In genomic region chr11:12918667-12919066, GRCh38 we compare ENCODE assay signal across 25 cellular contexts.
DNase-seq lines count a peak whose midpoint lies in the region; ATAC-seq, FAIRE-seq and TF ChIP-seq lines count a peak whose summit lies in the region.
"Had no signal": no experiment of that assay in that cellular context is flagged by ENCODE, and none has a peak within 500 bp of the region (broad histone marks: within the 10 kb centered on the region; RNA-seq: fewer than 3 reads in every experiment).

No MANE protein-coding gene starts in this region.

- H3K9me1 ChIP-seq in IMR-90 (ENCODE audit: insufficient read depth, low read length): peaks cover 14% of the 10 kb centered on the region

- H3K27ac ChIP-seq in HepG2 (ENCODE audit: extremely low read length, insufficient read depth, low read length): no peak overlapping the region
- no peak overlapping the region for H3K27ac ChIP-seq in right lobe of liver
- H3K27ac ChIP-seq in IMR-90 (ENCODE audit: insufficient read depth, low read length): no peak overlapping the region
- H3K27ac ChIP-seq in H1 (ENCODE audit: low read depth, low read length): no peak overlapping the region
- H3K27ac ChIP-seq: 22Rv1, BLaER1 had no signal

- H3K79me2 ChIP-seq in HepG2 (ENCODE audit: insufficient read depth, low read length): no peaks in the 10 kb centered on the region
- H3K79me2 ChIP-seq in H1 (ENCODE audit: control insufficient read depth in 1 of 2, insufficient read depth in 2 of 2, low read length in 2 of 2): peaks cover 0 to 4% of the 10 kb centered on the region in 2 experiments; a peak in 1 of 4 replicates

- no peaks in the 10 kb centered on the region for H3K9me3 ChIP-seq in HepG2 (ENCODE audit: low read length)
- H3K9me3 ChIP-seq in right lobe of liver: no peaks in the 10 kb centered on the region
- H3K9me3 ChIP-seq in IMR-90 (ENCODE audit: control insufficient read depth, insufficient read depth, low read length): no peaks in the 10 kb centered on the region
- no peaks in the 10 kb centered on the region for H3K9me3 ChIP-seq in H1 (ENCODE audit: insufficient read depth in 2 of 2, low read depth in 1 of 2, low read length in 1 of 2)
- H3K9me3 ChIP-seq: BE2C, BLaER1 had no signal

- H2BK5ac ChIP-seq in IMR-90 (ENCODE audit: low read depth, low read length, poor library complexity, severe bottlenecking) (no peak overlapping the region), H1 (ENCODE audit: low read depth, low read length) (no peak overlapping the region)

- in situ Hi-C loops in HepG2 (cut with HindIII; ENCODE audit: extremely low pct_ligation_motif_present, low pct_unique_long_range_greater_than_20kb): no loop called here
- in situ Hi-C loops in IMR-90 (cut with MboI; ENCODE audit: low sequenced_read_pairs): no loop called here

- no peak overlapping the region for H3K4me3 ChIP-seq in HepG2 (replicated peaks in 1 of 3; ENCODE audit: insufficient read depth in 1 of 3, low read depth in 2 of 3, low read length in 3 of 3)
- no peak overlapping the region for H3K4me3 ChIP-seq in right lobe of liver
- no peak overlapping the region for H3K4me3 ChIP-seq in IMR-90 (ENCODE audit: insufficient read depth, low read depth, low read length)
- no peak overlapping the region for H3K4me3 ChIP-seq in H1 (ENCODE audit: extremely low read depth in 1 of 4, insufficient read depth in 2 of 4, low read depth in 3 of 4, low read length in 4 of 4)
- H3K4me3 ChIP-seq: BLaER1, GM12878 had no signal

- no peak for TF ChIP-seq CTCF in HepG2 (CRISPR knock-in tag; IDR thresholded peaks at IDR 0.05)
- TF ChIP-seq CTCF in right lobe of liver (IDR thresholded peaks at IDR 0.05): no peak
- no peak for TF ChIP-seq CTCF in IMR-90 (conservative IDR thresholded peaks at IDR 0.05; ENCODE audit: low read depth, low read length)
- no peak for TF ChIP-seq CTCF in H1 (IDR thresholded peaks at IDR 0.05; ENCODE audit: control extremely low read depth in 1 of 3, insufficient read depth in 1 of 3, low read depth in 1 of 3, low read length in 3 of 3)

- H3K4me2 ChIP-seq in HepG2 (ENCODE audit: low read depth, low read length) (no peak overlapping the region), IMR-90 (ENCODE audit: low read depth, low read length) (no peak overlapping the region), H1 (ENCODE audit: insufficient read depth in 1 of 2, low read depth in 2 of 2, low read length in 2 of 2) (no peak overlapping the region)
- H3K4me2 ChIP-seq: BLaER1 had no signal

- no peaks in the 10 kb centered on the region for H3K23me2 ChIP-seq in H1 (ENCODE audit: low read depth, low read length)

- H2AFZ ChIP-seq in HepG2 (ENCODE audit: low read length) (no peak overlapping the region), IMR-90 (replicated peaks; ENCODE audit: low read length, poor library complexity) (no peak overlapping the region), H1 (ENCODE audit: low read length) (no peak overlapping the region)

- H3K4me1 ChIP-seq in HepG2 (ENCODE audit: insufficient read depth, low read length) (no peaks in the 10 kb centered on the region), right lobe of liver (no peaks in the 10 kb centered on the region), IMR-90 (ENCODE audit: control insufficient read depth, insufficient read depth, low read length) (peaks cover 7% of the 10 kb centered on the region; the same call in 1 of the 2 replicates), H1 (replicated peaks in 1 of 4; ENCODE audit: control insufficient read depth in 3 of 4, insufficient read depth in 4 of 4, low read length in 3 of 4) (peaks cover 3 to 17% (median 10%) of the 10 kb centered on the region in 4 experiments)
- H3K4me1 ChIP-seq: BE2C, BLaER1 had no signal

- POLR2A ChIA-PET in HepG2 (lab: Yijun Ruan, JAX) (no interaction called here), IMR-90 (lab: Charles Lee; ENCODE audit: unreplicated experiment) (no interaction called here), H1 (lab: Charles Lee; ENCODE audit: partially characterized antibody) (no interaction called here)

- dilution Hi-C loops in IMR-90 (cut with HindIII; ENCODE audit: low sequenced_read_pairs, unreplicated experiment): no loop called here

- BruUV-seq in HepG2 (replicated peaks; lab: Mats Ljungman, UMichigan): no TSS peak
- BruUV-seq in IMR-90 (replicated peaks; lab: Mats Ljungman, UMichigan): no TSS peak

- H2AK5ac ChIP-seq in IMR-90 (ENCODE audit: low read depth, low read length) (no peak overlapping the region), H1 (ENCODE audit: low read depth, low read length) (no peak overlapping the region)

- H2BK20ac ChIP-seq in IMR-90 (ENCODE audit: low read depth, low read length) (no peak overlapping the region), H1 (ENCODE audit: low read length) (no peak overlapping the region)

- no peak overlapping the region for H2AK9ac ChIP-seq in IMR-90 (replicated peaks; ENCODE audit: low read depth, low read length, poor library complexity)

- no peak overlapping the region for H3K14ac ChIP-seq in IMR-90 (replicated peaks; ENCODE audit: low read depth, low read length)
- H3K14ac ChIP-seq in H1 (ENCODE audit: insufficient read length): no peak overlapping the region

- H3K4ac ChIP-seq in IMR-90 (ENCODE audit: low read depth, low read length) (no peak overlapping the region), H1 (replicated peaks; ENCODE audit: insufficient read length, low read depth, low read length) (no peak overlapping the region)

- H4K20me1 ChIP-seq in HepG2 (ENCODE audit: insufficient read depth, low read length): no peaks in the 10 kb centered on the region
- H4K20me1 ChIP-seq in IMR-90 (ENCODE audit: insufficient read depth, low read length): peaks cover 22% of the 10 kb centered on the region
- no peaks in the 10 kb centered on the region for H4K20me1 ChIP-seq in H1 (replicated peaks in 1 of 2; ENCODE audit: control insufficient read depth in 1 of 2, insufficient read depth in 2 of 2, low read length in 2 of 2)
- H4K20me1 ChIP-seq: BLaER1 had no signal

- FAIRE-seq in HepG2 (lab: Jason Lieb, UNC) (no peak), H1 (lab: Jason Lieb, UNC) (no peak)
- FAIRE-seq: GM12878, GM19239 had no signal

- TF ChIP-seq POLR2A in HepG2 (IDR thresholded peaks at IDR 0.05; ENCODE audit: insufficient read depth in 1 of 2, low read depth in 2 of 2, low read length in 2 of 2) (no peak), right lobe of liver (IDR thresholded peaks at IDR 0.05) (no peak), IMR-90 (IDR thresholded peaks at IDR 0.05; ENCODE audit: low read depth, low read length) (no peak), H1 (IDR thresholded peaks at IDR 0.05; ENCODE audit: control extremely low read depth in 1 of 2, low read depth in 2 of 2, low read length in 2 of 2) (no peak)

- WGBS in HepG2 (ENCODE audit: low lambda C conversion rate): 96% methylated on average over 4 of the region's 4 CpGs
- 91% methylated on average over 4 of the region's 4 CpGs for WGBS in right lobe of liver (ENCODE audit: insufficient coverage, low coverage, low lambda C conversion rate, missing lambda C conversion rate)
- WGBS in IMR-90 (ENCODE audit: extremely low coverage in 2 of 2, insufficient read length in 1 of 2), 2 experiments: no CpG with 5 or more reads among the region's 4 CpGs
- 90% methylated on average over 4 of the region's 4 CpGs; no CpG with 5 or more reads in 1 of the 2 experiments for WGBS in H1 (ENCODE audit: extremely low coverage in 1 of 2, insufficient coverage in 1 of 2, insufficient read length in 1 of 2, insufficient replicate concordance in 2 of 2, low coverage in 1 of 2, low lambda C conversion rate in 2 of 2, missing lambda C conversion rate in 1 of 2), 2 experiments

- H2BK15ac ChIP-seq in IMR-90 (ENCODE audit: low read depth, low read length) (no peak overlapping the region), H1 (ENCODE audit: low read length) (no peak overlapping the region)

- H3K23ac ChIP-seq in IMR-90 (ENCODE audit: low read depth, low read length) (no peak overlapping the region), H1 (ENCODE audit: insufficient read length) (no peak overlapping the region)

- no peak overlapping the region for H3K56ac ChIP-seq in IMR-90 (ENCODE audit: extremely low read depth, insufficient read depth, low read length)
- H3K56ac ChIP-seq in H1 (replicated peaks; ENCODE audit: insufficient read length, low read depth, low read length): no peak overlapping the region

- no peak overlapping the region for H4K8ac ChIP-seq in IMR-90 (ENCODE audit: low read depth in 2 of 2, low read length in 2 of 2)
- H4K8ac ChIP-seq in H1 (ENCODE audit: extremely low read depth, insufficient read depth, low read length): no peak overlapping the region

- H2BK120ac ChIP-seq in IMR-90 (ENCODE audit: low read depth, low read length): no peak overlapping the region
- no peak overlapping the region for H2BK120ac ChIP-seq in H1 (replicated peaks; ENCODE audit: low read depth, low read length)

- TF ChIP-seq RAD21 in HepG2 (CRISPR knock-in tag; IDR thresholded peaks at IDR 0.05) (no peak), IMR-90 (IDR thresholded peaks at IDR 0.05; ENCODE audit: low read length) (no peak), H1 (IDR thresholded peaks at IDR 0.05 in 1 of 2, conservative IDR thresholded peaks at IDR 0.05 in 1 of 2; ENCODE audit: low read depth in 2 of 2, low read length in 2 of 2) (no peak)

- H3K27me3 ChIP-seq in HepG2 (ENCODE audit: control insufficient read depth in 1 of 2, insufficient read depth in 2 of 2, low read length in 2 of 2) (no peaks in the 10 kb centered on the region), right lobe of liver (no peaks in the 10 kb centered on the region), IMR-90 (ENCODE audit: control insufficient read depth, insufficient read depth, low read length) (no peaks in the 10 kb centered on the region), H1 (replicated peaks in 1 of 4; ENCODE audit: control insufficient read depth in 3 of 4, extremely low read depth in 1 of 4, insufficient read depth in 3 of 4, low read length in 3 of 4) (no peaks in the 10 kb centered on the region)
- H3K27me3 ChIP-seq: BE2C, BLaER1 had no signal

- H4K5ac ChIP-seq in IMR-90 (ENCODE audit: low read depth, low read length) (no peak overlapping the region), H1 (ENCODE audit: insufficient read length, low read depth, low read length) (no peak overlapping the region)

- CTCF ChIA-PET in HepG2 (lab: Yijun Ruan, JAX; ENCODE audit: low intra/inter-chr PET ratio, low total read pairs): no interaction called here
- CTCF ChIA-PET in IMR-90 (lab: Yijun Ruan, JAX): no interaction called here
- CTCF ChIA-PET in H1 (lab: Charles Lee; ENCODE audit: partially characterized antibody): interaction anchor here (1.9 to 2.0 kb wide), 2 partner anchors 46 to 588 kb away, joined by 6 to 10 read pairs; no protein-coding TSS in a partner anchor

- TF ChIP-seq EP300 in HepG2 (IDR thresholded peaks at IDR 0.05; ENCODE audit: low read depth in 2 of 2, low read length in 2 of 2) (no peak), HepG2 (CRISPR knock-in tag; IDR thresholded peaks at IDR 0.05; ENCODE audit: borderline replicate concordance) (no peak), H1 (IDR thresholded peaks at IDR 0.05; ENCODE audit: borderline replicate concordance in 1 of 2, low read depth in 2 of 2, low read length in 2 of 2) (no peak)

- H3K18ac ChIP-seq in IMR-90 (ENCODE audit: low read depth, low read length): no peak overlapping the region
- no peak overlapping the region for H3K18ac ChIP-seq in H1 (ENCODE audit: extremely low read depth, low read length)

- peaks cover 65 to 82% of the 10 kb centered on the region in 2 experiments for H3K79me1 ChIP-seq in IMR-90 (ENCODE audit: low read depth in 1 of 2, low read length in 2 of 2)
- no peaks in the 10 kb centered on the region for H3K79me1 ChIP-seq in H1 (ENCODE audit: low read depth, low read length)

- intact Hi-C loops in HepG2 (cut with micrococcal nuclease; ENCODE audit: unreplicated experiment): no loop called here
- intact Hi-C loops in right lobe of liver (cut with DNase I): no loop called here
- intact Hi-C loops in IMR-90 (cut with micrococcal nuclease): no loop called here

- ATAC-seq in HepG2 (no peak), right lobe of liver (no peak), IMR-90 (ENCODE audit: low read depth) (no peak)
- ATAC-seq: GM12878 had no signal

- H4K91ac ChIP-seq in IMR-90 (ENCODE audit: insufficient read depth, low read depth, low read length): no peak overlapping the region
- H4K91ac ChIP-seq in H1 (replicated peaks; ENCODE audit: insufficient read length, low read length): no peak overlapping the region

- H3K9ac ChIP-seq in HepG2 (ENCODE audit: insufficient read depth, low read depth, low read length) (no peak overlapping the region), IMR-90 (ENCODE audit: low read depth, low read length) (no peak overlapping the region), H1 (replicated peaks in 1 of 4; ENCODE audit: extremely low read depth in 1 of 4, low read depth in 3 of 4, low read length in 3 of 4) (no peak overlapping the region)
- H3K9ac ChIP-seq: BLaER1 had no signal

- H3K36me3 ChIP-seq in HepG2 (replicated peaks in 1 of 2; ENCODE audit: control insufficient read depth in 1 of 2, insufficient read depth in 2 of 2, low read length in 2 of 2) (peaks cover 2 to 16% of the 10 kb centered on the region in 2 experiments; a peak in 2 of 5 replicates), right lobe of liver (no peaks in the 10 kb centered on the region), IMR-90 (ENCODE audit: control insufficient read depth, insufficient read depth, low read length) (peaks cover 19% of the 10 kb centered on the region), H1 (ENCODE audit: control insufficient read depth in 2 of 4, insufficient read depth in 4 of 4, low read length in 3 of 4) (no peaks in the 10 kb centered on the region)
- H3K36me3 ChIP-seq: BLaER1 had no signal

- no peak overlapping the region for H2BK12ac ChIP-seq in H1 (ENCODE audit: low read depth, low read length)

- DNase-seq in HepG2 (ENCODE audit: low spot score) (no peak), right lobe of liver (no peak), IMR-90 (no peak), H1 (ENCODE audit: low read depth in 1 of 2, low spot score in 2 of 2) (no peak), GM19240 (ENCODE audit: insufficient read length, low spot score) (no peak), cerebellum (ENCODE audit: low spot score) (no peak)
- no peak for DNase-seq in activated CD8-positive, alpha-beta memory T cell treated with anti-CD3 and anti-CD28 coated beads, Interleukin-2, amount 50 U/mL, for 4 hours
- DNase-seq: ACHN; BE2C; C1 segment of cervical spinal cord; CD4-positive, alpha-beta memory T cell; CD4-positive, CD25-positive, alpha-beta regulatory T cell; CD8-positive, alpha-beta memory T cell; COR-L47; DMS 273 treated with DMSO at 0.1 percent for 48 hours; DMS153; DMS53; DMS79; DND-41; EL; GDM1 had no signal

Comparison
In these comparisons a context has a peak if more than half of its experiments do, and no peak if none do; other contexts are left out.
1. Of the 41 proteins assayed by ChIP-seq in both HepG2 and H1: peak only in HepG2: none; only in H1: none; in both: MAFK; in neither: 40.